In genomic region chr9:22452415-22453010, GRCh38 we compare ENCODE assay signal across 8 cellular contexts. TPM values are rescaled to one million over a fixed set of nuclear protein-coding genes. Genes with fewer than 3 reads are reported as not detected.
A peak's percentile ranks its signal among the peaks of the same experiment; 100 is the strongest.
DNase-seq lines count a peak whose midpoint lies in the region; ATAC-seq, FAIRE-seq and TF ChIP-seq lines count a peak whose summit lies in the region.

No MANE protein-coding gene starts in this region.

- H3K4me3 Mint-ChIP-seq in T-helper 17 cell, result no peak overlapping the region
- H3K4me3 Mint-ChIP-seq in endothelial cell (ENCODE audit: unreplicated experiment), result no peak overlapping the region

- H3K4me1 ChIP-seq in neutrophil (ENCODE audit: control insufficient read depth in 1 of 2, insufficient read depth in 1 of 2, low read depth in 1 of 2, low read length in 1 of 2), result no peaks in the 10 kb centered on the region

- ATAC-seq in GM18867 (IDR thresholded peaks at IDR 0.05; ENCODE audit: unreplicated experiment) (peak; percentile 82), T-helper 17 cell (peak; percentile 73), GM21576 (IDR thresholded peaks at IDR 0.05; ENCODE audit: unreplicated experiment) (no peak)

- no peak overlapping the region for H3K4me3 ChIP-seq in neutrophil (ENCODE audit: low read depth in 1 of 2, low read length in 1 of 2)
- no peak overlapping the region for H3K4me3 ChIP-seq in H7 (ENCODE audit: insufficient read depth, low read depth, low read length)

- DNase-seq in AG09319 (ENCODE audit: extremely low read depth, low read depth) (no peak), HTR-8/SVneo (ENCODE audit: insufficient read length, low spot score) (peak; percentile 1), T-helper 17 cell (peak in 1 of 3 donors; percentile 33), endothelial cell (ENCODE audit: low spot score) (peak; percentile 48), H7 (no peak)

- H3K4me1 Mint-ChIP-seq in T-helper 17 cell (no peaks in the 10 kb centered on the region), endothelial cell (ENCODE audit: unreplicated experiment) (peaks cover 14% of the 10 kb centered on the region)

- peaks cover 59% of the 10 kb centered on the region for H3K27me3 ChIP-seq in neutrophil
- H3K27me3 ChIP-seq in H7 (ENCODE audit: control insufficient read depth, insufficient read depth, low read length), result no peaks in the 10 kb centered on the region

- TF ChIP-seq CTCF in AG09319 (IDR thresholded peaks at IDR 0.05; ENCODE audit: low read depth, low read length) (peak; percentile 75), endothelial cell (IDR thresholded peaks at IDR 0.05; ENCODE audit: unreplicated experiment) (peak; percentile 95), neutrophil (IDR thresholded peaks at IDR 0.05) (peak; percentile 70)

- H3K9me3 ChIP-seq in T-helper 17 cell (ENCODE audit: control insufficient read depth, low read length, poor library complexity, severe bottlenecking) (no peaks in the 10 kb centered on the region), neutrophil (no peaks in the 10 kb centered on the region)

- H3K27ac Mint-ChIP-seq in T-helper 17 cell, result no peak overlapping the region
- H3K27ac Mint-ChIP-seq in endothelial cell (ENCODE audit: unreplicated experiment), result no peak overlapping the region

- no peak overlapping the region for H3K27ac ChIP-seq in neutrophil

- no peaks in the 10 kb centered on the region for H3K9me3 Mint-ChIP-seq in endothelial cell (ENCODE audit: unreplicated experiment)

- no peak for FAIRE-seq in HTR-8/SVneo (lab: Jason Lieb, UNC)

- H3K36me3 ChIP-seq in neutrophil (no peaks in the 10 kb centered on the region), H7 (replicated peaks; ENCODE audit: control insufficient read depth, insufficient read depth, low read length) (no peaks in the 10 kb centered on the region)

- H3K27me3 Mint-ChIP-seq in T-helper 17 cell (peaks cover 40% of the 10 kb centered on the region), endothelial cell (ENCODE audit: unreplicated experiment) (no peaks in the 10 kb centered on the region)

- no peaks in the 10 kb centered on the region for H3K36me3 Mint-ChIP-seq in T-helper 17 cell (ENCODE audit: low read depth)
- H3K36me3 Mint-ChIP-seq in endothelial cell (ENCODE audit: low read depth, unreplicated experiment), result no peaks in the 10 kb centered on the region

RNA-seq across cellular contexts. Expression of gene DMRTA1, which starts 5.9 kb away (rescaled TPM):
- under 1 TPM; 0.21 to 0.42 TPM for total RNA-seq in T-helper 17 cell
- 6.3 TPM for total RNA-seq in endothelial cell (ENCODE audit: unreplicated experiment)
- 3.4 and 4.0 TPM in 2 replicates for total RNA-seq in H7 (2014; rRNA removed; shearing (Covaris generic))

Comparison
In these comparisons a context has a peak if more than half of its experiments do, and no peak if none do; other contexts are left out.
1. DNase-seq: peak in HTR-8/SVneo (single experiment) and endothelial cell (single experiment); none in AG09319 (single experiment) and H7 (single experiment).
2. Peak in every context shown above with its lines, with median percentiles within 50 percentile points of each other: CTCF ChIP-seq.